In the genomic region with DNA sequence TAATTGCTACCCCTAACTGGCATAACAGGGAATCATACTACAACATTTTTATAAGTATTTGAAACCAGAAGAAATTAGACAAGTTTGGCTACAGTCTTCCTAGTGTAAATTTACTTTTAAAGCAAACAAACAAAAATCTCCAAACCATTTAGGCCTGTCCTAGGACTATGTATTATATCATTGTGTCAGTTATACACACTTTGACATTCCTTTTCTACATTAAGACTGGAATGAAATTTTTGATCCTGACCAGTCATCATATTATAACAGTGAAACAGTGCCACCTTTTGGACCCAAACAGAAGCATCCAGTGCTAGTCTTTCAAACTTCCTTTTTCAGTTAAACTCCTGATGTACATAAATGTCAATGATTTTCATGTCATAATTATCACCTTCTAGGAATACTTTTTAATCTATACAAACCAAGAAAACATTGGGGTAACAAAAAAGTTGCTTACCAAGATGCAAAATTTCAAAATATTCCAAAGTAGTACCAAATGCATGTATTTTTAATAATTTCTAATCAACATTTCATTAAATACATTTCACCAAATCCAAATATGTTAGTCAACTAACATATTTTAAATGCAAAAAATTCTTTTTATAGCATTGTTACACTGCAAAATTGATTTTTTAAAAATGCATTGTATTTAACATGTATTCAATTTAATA, we compare ENCODE assay signal across 8 cellular contexts.
DNase-seq lines count a peak whose midpoint lies in the region; ATAC-seq lines count a peak whose summit lies in the region.

No MANE protein-coding gene starts in this region.

- peak; percentile 74 for DNase-seq in Ammon's horn (ENCODE audit: low spot score)
- DNase-seq in NCI-H526 (lab: John Stamatoyannopoulos, UW), result peak; percentile 42 to 80
- peak; percentile 38 to 72 for DNase-seq in T47D (ENCODE audit: low read depth in 1 of 2, low spot score in 1 of 2)
- peak; percentile 75 for DNase-seq in left kidney (ENCODE audit: low read depth, low spot score)
- DNase-seq in activated CD4-positive, CD25-positive, alpha-beta regulatory T cell (lab: John Stamatoyannopoulos, UW), result no peak
- no peak for DNase-seq in activated CD8-positive, alpha-beta memory T cell treated with anti-CD3 and anti-CD28 coated beads, Interleukin-2, amount 50 U/mL, for 48 hours

- in situ Hi-C loops in T47D (cut with HindIII; ENCODE audit: low pct_unique_long_range_greater_than_20kb, low sequenced_read_pairs), result no loop called here

- ATAC-seq in GM18499 (IDR thresholded peaks at IDR 0.05; ENCODE audit: insufficient read depth, unreplicated experiment) (peak; percentile 77), HG03442 (IDR thresholded peaks at IDR 0.05; ENCODE audit: unreplicated experiment) (peak; percentile 63)

Comparison
In these comparisons a context has a peak if more than half of its experiments do, and no peak if none do; other contexts are left out.
1. DNase-seq: peak in Ammon's horn (single experiment), NCI-H526 (2 of 2), T47D (2 of 2) and left kidney (single experiment); none in activated CD4-positive, CD25-positive, alpha-beta regulatory T cell (0 of 4) and activated CD8-positive, alpha-beta memory T cell treated with anti-CD3 and anti-CD28 coated beads, Interleukin-2, amount 50 U/mL, for 48 hours (single experiment).